ENCODE assay signal across 8 cellular contexts in genomic region chr4:102449751-102450352, GRCh38. TPM values are rescaled to one million over a fixed set of nuclear protein-coding genes. Genes with fewer than 3 reads are reported as not detected.
DNase-seq lines count a peak whose midpoint lies in the region; ATAC-seq and TF ChIP-seq lines count a peak whose summit lies in the region.

No MANE protein-coding gene starts in this region.

- H3K27ac ChIP-seq in ovary: no peak overlapping the region

- peak; percentile 77 for ATAC-seq in GM18909 (IDR thresholded peaks at IDR 0.05; ENCODE audit: poor library complexity, unreplicated experiment)
- ATAC-seq in HG03460 (IDR thresholded peaks at IDR 0.05; ENCODE audit: unreplicated experiment): peak; percentile 73
- ATAC-seq in activated T-cell treated with anti-CD3 and anti-CD28 coated beads, Interleukin-2, amount 50 U/mL, for 4 hours: peak; percentile 66 to 73
- ATAC-seq in HG03571 (IDR thresholded peaks at IDR 0.05; ENCODE audit: unreplicated experiment): no peak

- DNase-seq in CD1c-positive myeloid dendritic cell (ENCODE audit: extremely low spot score): peak; percentile 80
- peak; percentile 46 for DNase-seq in NCI-H774 (lab: John Stamatoyannopoulos, UW)
- peak; percentile 32 for DNase-seq in activated T-cell treated with anti-CD3 and anti-CD28 coated beads, Interleukin-2, amount 50 U/mL, for 4 hours
- DNase-seq in fibroblast of peridontal ligament (ENCODE audit: extremely low read depth): peak; percentile 78
- DNase-seq in ovary: peak in 2 of 5 donors; percentile 23 to 49

- H3K36me3 Mint-ChIP-seq in activated T-cell treated with anti-CD3 and anti-CD28 coated beads, Interleukin-2, amount 50 U/mL, for 4 hours (ENCODE audit: insufficient read depth): no peaks in the 10 kb centered on the region

- WGBS in ovary, 3 donors: 40 to 55% (median 45%) methylated on average over 4 of the region's 4 CpGs

- no peaks in the 10 kb centered on the region for H3K4me1 ChIP-seq in ovary (ENCODE audit: insufficient read depth)

- no peaks in the 10 kb centered on the region for H3K9me3 Mint-ChIP-seq in activated T-cell treated with anti-CD3 and anti-CD28 coated beads, Interleukin-2, amount 50 U/mL, for 4 hours

- intact Hi-C loops in ovary (cut with DNase I): loop anchor here (5.0 to 10.0 kb wide), 5 partner anchors 165 to 565 kb away; partner anchors contain the start of gene SLC9B1 (in 3 of the 4)

- no peak for TF ChIP-seq EP300 in ovary (IDR thresholded peaks at IDR 0.05)

- H3K4me3 Mint-ChIP-seq in activated T-cell treated with anti-CD3 and anti-CD28 coated beads, Interleukin-2, amount 50 U/mL, for 4 hours: no peak overlapping the region

- H3K27me3 Mint-ChIP-seq in activated T-cell treated with anti-CD3 and anti-CD28 coated beads, Interleukin-2, amount 50 U/mL, for 4 hours (ENCODE audit: low read depth): no peaks in the 10 kb centered on the region

- peaks cover 21% of the 10 kb centered on the region for H3K4me1 Mint-ChIP-seq in activated T-cell treated with anti-CD3 and anti-CD28 coated beads, Interleukin-2, amount 50 U/mL, for 4 hours (ENCODE audit: low read depth)

- TF ChIP-seq POLR2A in ovary (IDR thresholded peaks at IDR 0.05): no peak

- no peaks in the 10 kb centered on the region for H3K36me3 ChIP-seq in ovary

- H3K27me3 ChIP-seq in ovary: no peaks in the 10 kb centered on the region

- peak; percentile 19 to 49 (median 41) for TF ChIP-seq CTCF in ovary (IDR thresholded peaks at IDR 0.05)

- no peak overlapping the region for H3K4me3 ChIP-seq in ovary

- H3K9me3 ChIP-seq in ovary: no peaks in the 10 kb centered on the region

RNA-seq across cellular contexts. Expression of gene NFKB1, which starts 51.3 kb away (rescaled TPM):
- 100 to 1,000 TPM; 315 to 381 (median 331) TPM for total RNA-seq in activated T-cell treated with anti-CD3 and anti-CD28 coated beads, Interleukin-2, amount 50 U/mL, for 4 hours
- total RNA-seq in ovary: 10 to 100 TPM; 18.6 to 42.4 (median 36.6) TPM
- 10 to 100 TPM; 18.8 to 45.0 TPM for polyA plus RNA-seq in ovary

Comparison
In these comparisons a context has a peak if more than half of its experiments do, and no peak if none do; other contexts are left out.
1. RNA of gene NFKB1, which starts 51.3 kb away (total RNA-seq): 315 to 381 TPM in activated T-cell treated with anti-CD3 and anti-CD28 coated beads, Interleukin-2, amount 50 U/mL, for 4 hours; 18.6 to 42.4 TPM in ovary; every median in the first group is over 4 times any median in the second.